13 cellular contexts compared by ENCODE assay signal in genomic region chr1:17579951-17580939, GRCh38. TPM values are rescaled to one million over a fixed set of nuclear protein-coding genes. Genes with fewer than 3 reads are reported as not detected.
DNase-seq lines count a peak whose midpoint lies in the region; ATAC-seq and TF ChIP-seq lines count a peak whose summit lies in the region.
"Had no signal": no experiment of that assay in that cellular context is flagged by ENCODE, and none has a peak within 500 bp of the region (broad histone marks: within the 10 kb centered on the region; RNA-seq: fewer than 3 reads in every experiment).

No MANE protein-coding gene starts in this region.

- no peaks in the 10 kb centered on the region for H4K20me1 ChIP-seq in PC-9 (ENCODE audit: insufficient read depth)

- no peak overlapping the region for H3K27ac ChIP-seq in PC-9
- H3K27ac ChIP-seq: SJSA1 had no signal

- H3K9me3 ChIP-seq in PC-9 (ENCODE audit: insufficient read depth, low read depth) = no peaks in the 10 kb centered on the region
- H3K9me3 ChIP-seq: MG63, SJSA1 had no signal

- no peaks in the 10 kb centered on the region for H3K4me1 ChIP-seq in PC-9 (replicated peaks; ENCODE audit: insufficient read depth)
- H3K4me1 ChIP-seq: SJSA1 had no signal

- H3F3A ChIP-seq in PC-9 (ENCODE audit: insufficient read depth, low read depth) = no peaks in the 10 kb centered on the region

- no peaks in the 10 kb centered on the region for H3K36me3 Mint-ChIP-seq in activated naive CD8-positive, alpha-beta T cell treated with anti-CD3 and anti-CD28 coated beads, Interleukin-2, amount 50 U/mL, for 24 hours (ENCODE audit: low read depth)
- H3K36me3 Mint-ChIP-seq in activated naive CD8-positive, alpha-beta T cell treated with anti-CD3 and anti-CD28 coated beads for 36 hours = no peaks in the 10 kb centered on the region
- H3K36me3 Mint-ChIP-seq in chondrocyte (ENCODE audit: low read depth) (peaks cover 4% of the 10 kb centered on the region), type B pancreatic cell (no peaks in the 10 kb centered on the region)

- H3K79me2 ChIP-seq in PC-9 (ENCODE audit: low read depth) = no peaks in the 10 kb centered on the region

- no peaks in the 10 kb centered on the region for H3K9me2 ChIP-seq in PC-9 (ENCODE audit: insufficient read depth)

- CTCF ChIA-PET in PC-9 (lab: Charles Lee) = interaction anchor here (0.7 kb wide), 1 partner anchor 8 kb away, joined by 4 read pairs; no protein-coding TSS in a partner anchor

- no peak overlapping the region for H2AFZ ChIP-seq in PC-9

- intact Hi-C loops in PC-9 (cut with micrococcal nuclease; ENCODE audit: unreplicated experiment) = loop anchor here (10.0 kb wide), 1 partner anchor 55 kb away; no protein-coding TSS in a partner anchor

- H3K4me2 ChIP-seq in PC-9 = no peak overlapping the region

- no peaks in the 10 kb centered on the region for H3K9me3 Mint-ChIP-seq in activated naive CD8-positive, alpha-beta T cell treated with anti-CD3 and anti-CD28 coated beads, Interleukin-2, amount 50 U/mL, for 24 hours
- H3K9me3 Mint-ChIP-seq in activated naive CD8-positive, alpha-beta T cell treated with anti-CD3 and anti-CD28 coated beads for 36 hours = no peaks in the 10 kb centered on the region
- no peaks in the 10 kb centered on the region for H3K9me3 Mint-ChIP-seq in chondrocyte (ENCODE audit: low read depth)
- no peaks in the 10 kb centered on the region for H3K9me3 Mint-ChIP-seq in type B pancreatic cell
- H3K9me3 Mint-ChIP-seq: activated T-cell treated with anti-CD3 and anti-CD28 coated beads, Interleukin-2, amount 50 U/mL, for 72 hours had no signal

- H3K27me3 Mint-ChIP-seq in activated naive CD8-positive, alpha-beta T cell treated with anti-CD3 and anti-CD28 coated beads, Interleukin-2, amount 50 U/mL, for 24 hours = peaks cover 2% of the 10 kb centered on the region
- H3K27me3 Mint-ChIP-seq in activated naive CD8-positive, alpha-beta T cell treated with anti-CD3 and anti-CD28 coated beads for 36 hours = no peaks in the 10 kb centered on the region
- no peaks in the 10 kb centered on the region for H3K27me3 Mint-ChIP-seq in chondrocyte (ENCODE audit: low read depth)
- H3K27me3 Mint-ChIP-seq in type B pancreatic cell = no peaks in the 10 kb centered on the region

- DNase-seq in activated naive CD8-positive, alpha-beta T cell treated with anti-CD3 and anti-CD28 coated beads, Interleukin-2, amount 50 U/mL, for 24 hours = no peak
- no peak for DNase-seq in activated naive CD8-positive, alpha-beta T cell treated with anti-CD3 and anti-CD28 coated beads for 36 hours
- DNase-seq in chondrocyte (ENCODE audit: low spot score) = no peak
- DNase-seq in mucosa of gallbladder (ENCODE audit: low spot score) = peak; percentile 24
- no peak for DNase-seq in type B pancreatic cell (ENCODE audit: extremely low spot score, unreplicated experiment)
- no peak for DNase-seq in PC-9
- DNase-seq: activated CD4-positive, CD25-positive, alpha-beta regulatory T cell; activated T-cell treated with anti-CD3 and anti-CD28 coated beads, Interleukin-2, amount 50 U/mL, for 72 hours; MG63 had no signal

- no TSS peak for BruUV-seq in PC-9 (replicated peaks; lab: Mats Ljungman, UMichigan)

- TF ChIP-seq CTCF in chondrocyte (IDR thresholded peaks at IDR 0.05) = no peak
- no peak for TF ChIP-seq CTCF in type B pancreatic cell (conservative IDR thresholded peaks at IDR 0.05)
- no peak for TF ChIP-seq CTCF in PC-9 (conservative IDR thresholded peaks at IDR 0.05)

- H3K4me3 ChIP-seq in PC-9 = no peak overlapping the region
- H3K4me3 ChIP-seq: MG63, SJSA1, skin epidermis had no signal

- H3K27ac Mint-ChIP-seq in activated naive CD8-positive, alpha-beta T cell treated with anti-CD3 and anti-CD28 coated beads, Interleukin-2, amount 50 U/mL, for 24 hours = no peak overlapping the region
- H3K27ac Mint-ChIP-seq in activated naive CD8-positive, alpha-beta T cell treated with anti-CD3 and anti-CD28 coated beads for 36 hours = no peak overlapping the region
- peak overlapping the region; percentile 34 for H3K27ac Mint-ChIP-seq in chondrocyte (ENCODE audit: unreplicated experiment)
- H3K27ac Mint-ChIP-seq in type B pancreatic cell = peak overlapping the region; percentile 67
- H3K27ac Mint-ChIP-seq: activated T-cell treated with anti-CD3 and anti-CD28 coated beads, Interleukin-2, amount 50 U/mL, for 72 hours had no signal

- no peaks in the 10 kb centered on the region for H3K27me3 ChIP-seq in PC-9 (ENCODE audit: insufficient read depth, low read depth)
- H3K27me3 ChIP-seq: MG63, SJSA1 had no signal

- H3K4me1 Mint-ChIP-seq in activated naive CD8-positive, alpha-beta T cell treated with anti-CD3 and anti-CD28 coated beads, Interleukin-2, amount 50 U/mL, for 24 hours = peaks cover 3% of the 10 kb centered on the region
- no peaks in the 10 kb centered on the region for H3K4me1 Mint-ChIP-seq in activated naive CD8-positive, alpha-beta T cell treated with anti-CD3 and anti-CD28 coated beads for 36 hours
- H3K4me1 Mint-ChIP-seq in chondrocyte (ENCODE audit: low read depth) (peaks cover 37% of the 10 kb centered on the region), type B pancreatic cell (ENCODE audit: unreplicated experiment) (peaks cover 46% of the 10 kb centered on the region)

- H3K36me3 ChIP-seq in PC-9 (ENCODE audit: low read depth) = no peaks in the 10 kb centered on the region
- H3K36me3 ChIP-seq: MG63, SJSA1 had no signal

- no peak overlapping the region for H3K4me3 Mint-ChIP-seq in activated naive CD8-positive, alpha-beta T cell treated with anti-CD3 and anti-CD28 coated beads, Interleukin-2, amount 50 U/mL, for 24 hours
- no peak overlapping the region for H3K4me3 Mint-ChIP-seq in activated naive CD8-positive, alpha-beta T cell treated with anti-CD3 and anti-CD28 coated beads for 36 hours
- H3K4me3 Mint-ChIP-seq in chondrocyte (ENCODE audit: unreplicated experiment) (no peak overlapping the region), type B pancreatic cell (peak overlapping the region; percentile 77)
- H3K4me3 Mint-ChIP-seq: activated T-cell treated with anti-CD3 and anti-CD28 coated beads, Interleukin-2, amount 50 U/mL, for 72 hours had no signal

- ATAC-seq in activated naive CD8-positive, alpha-beta T cell treated with anti-CD3 and anti-CD28 coated beads, Interleukin-2, amount 50 U/mL, for 24 hours = peak; percentile 6
- ATAC-seq in HG03432 (IDR thresholded peaks at IDR 0.05; ENCODE audit: unreplicated experiment) (no peak), GM19463 (IDR thresholded peaks at IDR 0.05; ENCODE audit: unreplicated experiment) (no peak)

- POLR2A ChIA-PET in PC-9 (lab: Charles Lee; ENCODE audit: unreplicated experiment) = no interaction called here

RNA-seq across cellular contexts. Expression of gene ARHGEF10L, which starts 40.7 kb away (rescaled TPM):
- not detected for total RNA-seq in activated naive CD8-positive, alpha-beta T cell treated with anti-CD3 and anti-CD28 coated beads for 36 hours
- total RNA-seq in chondrocyte (27.3 to 40.6 TPM (median 40.0 TPM) in 3 replicates), mucosa of gallbladder (53.0 TPM), type B pancreatic cell (ENCODE audit: low replicate concordance) (36.0 and 48.0 TPM in 2 replicates), PC-9 (2021) (21.6 and 25.4 TPM in 2 replicates)
- total RNA-seq: activated T-cell treated with anti-CD3 and anti-CD28 coated beads, Interleukin-2, amount 50 U/mL, for 72 hours had no signal

Comparison
In these comparisons a context has a peak if more than half of its experiments do, and no peak if none do; other contexts are left out.
1. H3K27ac Mint-ChIP-seq: peak in chondrocyte (single experiment) and type B pancreatic cell (single experiment); none in activated naive CD8-positive, alpha-beta T cell treated with anti-CD3 and anti-CD28 coated beads, Interleukin-2, amount 50 U/mL, for 24 hours (single experiment) and activated naive CD8-positive, alpha-beta T cell treated with anti-CD3 and anti-CD28 coated beads for 36 hours (single experiment).
2. RNA of gene ARHGEF10L, which starts 40.7 kb away (total RNA-seq): 53.0 TPM in mucosa of gallbladder (single experiment), 27.3 to 40.6 TPM in chondrocyte, 36.0 to 48.0 TPM in type B pancreatic cell and 21.6 to 25.4 TPM in PC-9; not detected in activated naive CD8-positive, alpha-beta T cell treated with anti-CD3 and anti-CD28 coated beads for 36 hours; every median in the first group is over 10 times any median in the second.